Comparison of ENCODE assay signal across 8 cellular contexts in the genomic region with DNA sequence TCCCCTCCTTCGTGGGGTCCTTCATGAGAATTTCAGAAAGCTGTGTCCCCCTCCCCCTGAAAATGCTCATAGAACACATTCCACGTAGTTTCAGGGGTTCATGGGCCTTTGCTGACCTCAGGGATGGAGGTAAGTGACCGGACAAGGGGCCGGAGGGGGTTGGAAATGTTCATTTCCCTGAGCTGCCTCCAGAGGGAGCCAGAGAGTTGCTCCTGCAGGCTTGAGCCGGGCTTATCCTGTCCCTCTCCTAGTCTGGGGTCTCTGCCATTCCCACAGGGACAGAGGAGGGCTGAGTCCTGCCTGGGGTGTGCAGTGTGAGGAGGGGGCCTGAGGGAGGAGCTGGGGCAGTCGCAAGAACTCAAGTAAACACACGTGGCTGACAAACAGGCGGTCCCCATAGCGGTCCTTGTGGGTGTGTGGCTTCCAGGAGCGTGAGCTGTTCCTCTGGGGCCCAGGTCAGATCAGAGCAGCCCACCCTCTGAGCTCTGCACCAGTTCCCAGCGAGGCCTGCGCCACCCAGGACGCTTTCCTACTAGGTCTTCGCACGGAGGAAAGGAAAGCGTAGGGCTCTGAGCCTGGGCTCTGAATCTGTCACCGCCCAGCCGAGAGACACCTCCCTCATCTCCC.
DNase-seq lines count a peak whose midpoint lies in the region; ATAC-seq and TF ChIP-seq lines count a peak whose summit lies in the region.

No MANE protein-coding gene starts in this region.

- no peaks in the 10 kb centered on the region for H3K4me1 Mint-ChIP-seq in Caco-2 (ENCODE audit: low read depth, unreplicated experiment)
- no peaks in the 10 kb centered on the region for H3K4me1 Mint-ChIP-seq in activated T-helper 1 cell treated with anti-CD3 and anti-CD28 coated beads, Interleukin-12 subunit alpha, Interleukin-12 subunit beta, Interleukin-2, Interleukin-4 antibody, amounts not matched to agents 30 ng/mL and 10 ng/mL and 1 ng/mL, durations not matched to agents 14 hours and 24 hours and 36 hours (ENCODE audit: low read depth)

- intact Hi-C loops in Caco-2 (cut with micrococcal nuclease; ENCODE audit: unreplicated experiment): no loop called here
- intact Hi-C loops in left colon (cut with DNase I, micrococcal nuclease): loop anchor here in 1 of 2 donors (10.0 kb wide), 1 partner anchor 213 kb away; no protein-coding TSS in a partner anchor
- intact Hi-C loops in activated T-helper 1 cell treated with anti-CD3 and anti-CD28 coated beads, Interleukin-12 subunit alpha, Interleukin-12 subunit beta, Interleukin-2, Interleukin-4 antibody, amounts not matched to agents 30 ng/mL and 10 ng/mL and 1 ng/mL, durations not matched to agents 14 hours and 24 hours and 36 hours (cut with micrococcal nuclease): loop anchor here (1.0 kb wide), 1 partner anchor 214 kb away; no protein-coding TSS in a partner anchor

- no peaks in the 10 kb centered on the region for H3K27me3 ChIP-seq in Caco-2 (replicated peaks; ENCODE audit: control insufficient read depth, insufficient read depth, low read length)

- H3K27ac Mint-ChIP-seq in Caco-2 (ENCODE audit: unreplicated experiment): no peak overlapping the region
- H3K27ac Mint-ChIP-seq in activated T-helper 1 cell treated with anti-CD3 and anti-CD28 coated beads, Interleukin-12 subunit alpha, Interleukin-12 subunit beta, Interleukin-2, Interleukin-4 antibody, amounts not matched to agents 30 ng/mL and 10 ng/mL and 1 ng/mL, durations not matched to agents 14 hours and 24 hours and 36 hours: no peak overlapping the region

- DNase-seq in Caco-2 (peak in 1 of 2 experiments; percentile 55), HEK293T (ENCODE audit: extremely low spot score) (peak; percentile 76), astrocyte of the hippocampus (ENCODE audit: low read depth, low spot score) (peak; percentile 41), left colon (no peak), midbrain (lab: John Stamatoyannopoulos, UW) (no peak), mesenteric fat pad (ENCODE audit: low spot score) (no peak)
- DNase-seq in activated T-helper 1 cell treated with anti-CD3 and anti-CD28 coated beads, Interleukin-12 subunit alpha, Interleukin-12 subunit beta, Interleukin-2, Interleukin-4 antibody, amounts not matched to agents 30 ng/mL and 10 ng/mL and 1 ng/mL, durations not matched to agents 14 hours and 24 hours and 36 hours (ENCODE audit: low spot score): no peak

- ATAC-seq in left colon: peak; percentile 34
- ATAC-seq in GM21737 (IDR thresholded peaks at IDR 0.05; ENCODE audit: unreplicated experiment): no peak

- no peak overlapping the region for H3K4me3 ChIP-seq in Caco-2 (ENCODE audit: low read depth, low read length)

- BruUV-seq in Caco-2 (replicated peaks; lab: Mats Ljungman, UMichigan): no TSS peak

- no peaks in the 10 kb centered on the region for H3K9me3 ChIP-seq in Caco-2

- no peaks in the 10 kb centered on the region for H3K4me1 ChIP-seq in Caco-2

- no peaks in the 10 kb centered on the region for H3K9me3 Mint-ChIP-seq in Caco-2 (ENCODE audit: unreplicated experiment)
- no peaks in the 10 kb centered on the region for H3K9me3 Mint-ChIP-seq in activated T-helper 1 cell treated with anti-CD3 and anti-CD28 coated beads, Interleukin-12 subunit alpha, Interleukin-12 subunit beta, Interleukin-2, Interleukin-4 antibody, amounts not matched to agents 30 ng/mL and 10 ng/mL and 1 ng/mL, durations not matched to agents 14 hours and 24 hours and 36 hours

- CTCF ChIA-PET in Caco-2 (lab: Charles Lee) (interaction anchor here (0.5 to 7.0 kb wide), 9 partner anchors 8 to 278 kb away, joined by 3 to 88 read pairs (median 4); no protein-coding TSS in a partner anchor), HEK293T (lab: Yijun Ruan, JAX) (interaction anchor here (0.6 to 7.6 kb wide), 18 partner anchors 8 to 374 kb away, joined by 3 to 149 read pairs (median 5); no protein-coding TSS in a partner anchor)

- no peaks in the 10 kb centered on the region for H3K36me3 Mint-ChIP-seq in Caco-2 (ENCODE audit: insufficient read depth, unreplicated experiment)
- H3K36me3 Mint-ChIP-seq in activated T-helper 1 cell treated with anti-CD3 and anti-CD28 coated beads, Interleukin-12 subunit alpha, Interleukin-12 subunit beta, Interleukin-2, Interleukin-4 antibody, amounts not matched to agents 30 ng/mL and 10 ng/mL and 1 ng/mL, durations not matched to agents 14 hours and 24 hours and 36 hours (ENCODE audit: low read depth): no peaks in the 10 kb centered on the region

- H3K27me3 Mint-ChIP-seq in Caco-2 (ENCODE audit: insufficient read depth, unreplicated experiment): peaks cover 6% of the 10 kb centered on the region
- H3K27me3 Mint-ChIP-seq in activated T-helper 1 cell treated with anti-CD3 and anti-CD28 coated beads, Interleukin-12 subunit alpha, Interleukin-12 subunit beta, Interleukin-2, Interleukin-4 antibody, amounts not matched to agents 30 ng/mL and 10 ng/mL and 1 ng/mL, durations not matched to agents 14 hours and 24 hours and 36 hours (ENCODE audit: insufficient read depth): peaks cover 14% of the 10 kb centered on the region

- H3K36me3 ChIP-seq in Caco-2 (ENCODE audit: control insufficient read depth, insufficient read depth, low read length): no peaks in the 10 kb centered on the region

- POLR2A ChIA-PET in Caco-2 (lab: Charles Lee): no interaction called here
- POLR2A ChIA-PET in HEK293T (lab: Yijun Ruan, JAX): no interaction called here

- no peak overlapping the region for H3K4me3 Mint-ChIP-seq in Caco-2 (ENCODE audit: unreplicated experiment)
- no peak overlapping the region for H3K4me3 Mint-ChIP-seq in activated T-helper 1 cell treated with anti-CD3 and anti-CD28 coated beads, Interleukin-12 subunit alpha, Interleukin-12 subunit beta, Interleukin-2, Interleukin-4 antibody, amounts not matched to agents 30 ng/mL and 10 ng/mL and 1 ng/mL, durations not matched to agents 14 hours and 24 hours and 36 hours

- TF ChIP-seq CTCF in Caco-2 (IDR thresholded peaks at IDR 0.05; ENCODE audit: insufficient read depth in 1 of 2, low read depth in 1 of 2, low read length in 1 of 2, severe bottlenecking in 1 of 2, unreplicated experiment in 1 of 2): peak; percentile 43 to 71

TF ChIP-seq in HEK293T, 16 proteins besides CTCF, POLR2A, EP300 and RAD21:
- no peak for TF ChIP-seq HDGF (IDR thresholded peaks at IDR 0.05; ENCODE audit: borderline replicate concordance)
- TF ChIP-seq LEF1 (IDR thresholded peaks at IDR 0.05; ENCODE audit: borderline replicate concordance): no peak
- TF ChIP-seq TARDBP (IDR thresholded peaks at IDR 0.05): no peak
- TF ChIP-seq NFRKB (IDR thresholded peaks at IDR 0.05): no peak
- TF ChIP-seq ELF4 (IDR thresholded peaks at IDR 0.05): no peak
- no peak for TF ChIP-seq ARNT (IDR thresholded peaks at IDR 0.05)
- TF ChIP-seq, protein P1, sequence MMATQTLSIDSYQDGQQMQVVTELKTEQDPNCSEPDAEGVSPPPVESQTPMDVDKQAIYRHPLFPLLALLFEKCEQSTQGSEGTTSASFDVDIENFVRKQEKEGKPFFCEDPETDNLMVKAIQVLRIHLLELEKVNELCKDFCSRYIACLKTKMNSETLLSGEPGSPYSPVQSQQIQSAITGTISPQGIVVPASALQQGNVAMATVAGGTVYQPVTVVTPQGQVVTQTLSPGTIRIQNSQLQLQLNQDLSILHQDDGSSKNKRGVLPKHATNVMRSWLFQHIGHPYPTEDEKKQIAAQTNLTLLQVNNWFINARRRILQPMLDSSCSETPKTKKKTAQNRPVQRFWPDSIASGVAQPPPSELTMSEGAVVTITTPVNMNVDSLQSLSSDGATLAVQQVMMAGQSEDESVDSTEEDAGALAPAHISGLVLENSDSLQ (IDR thresholded peaks at IDR 0.05): no peak
- TF ChIP-seq SP1 (IDR thresholded peaks at IDR 0.05): no peak
- TF ChIP-seq FOXK2 (IDR thresholded peaks at IDR 0.05): no peak
- TF ChIP-seq ZNF384 (IDR thresholded peaks at IDR 0.05): no peak
- no peak for TF ChIP-seq SUZ12 (IDR thresholded peaks at IDR 0.05)
- TF ChIP-seq CTBP1 (IDR thresholded peaks at IDR 0.05; ENCODE audit: borderline replicate concordance): no peak
- TF ChIP-seq FOXM1 (IDR thresholded peaks at IDR 0.05; ENCODE audit: borderline replicate concordance): no peak
- no peak for TF ChIP-seq L3MBTL2 (conservative IDR thresholded peaks at IDR 0.05)
- TF ChIP-seq FOXA1 (IDR thresholded peaks at IDR 0.05): no peak
- TF ChIP-seq BHLHE40 (IDR thresholded peaks at IDR 0.05; ENCODE audit: borderline replicate concordance): no peak

Comparison
In these comparisons a context has a peak if more than half of its experiments do, and no peak if none do; other contexts are left out.
1. DNase-seq: peak in HEK293T (single experiment) and astrocyte of the hippocampus (single experiment); none in left colon (0 of 2), midbrain (single experiment), activated T-helper 1 cell treated with anti-CD3 and anti-CD28 coated beads, Interleukin-12 subunit alpha, Interleukin-12 subunit beta, Interleukin-2, Interleukin-4 antibody, amounts not matched to agents 30 ng/mL and 10 ng/mL and 1 ng/mL, durations not matched to agents 14 hours and 24 hours and 36 hours (single experiment) and mesenteric fat pad (single experiment).